In genomic region chr3:195794708-195795107, GRCh38 we compare ENCODE assay signal across 2 cellular contexts.
TF ChIP-seq lines count a peak whose summit lies in the region.

No MANE protein-coding gene starts in this region.

TF ChIP-seq in HEK293, 187 proteins besides CTCF, POLR2A, EP300 and RAD21:
- TF ChIP-seq GLIS1 (tag by site-specific recombination; IDR thresholded peaks at IDR 0.05) (peak; percentile 29), ZNF580 (tag by site-specific recombination; IDR thresholded peaks at IDR 0.05) (no peak), OSR2 (tag by site-specific recombination; IDR thresholded peaks at IDR 0.05) (peak; percentile 61), OVOL3 (tag by site-specific recombination; IDR thresholded peaks at IDR 0.05) (no peak), ZNF335 (tag by site-specific recombination; conservative IDR thresholded peaks at IDR 0.05) (peak; percentile 65; the same call in 1 of the 2 replicates), PRDM2 (tag by site-specific recombination; IDR thresholded peaks at IDR 0.05; ENCODE audit: borderline replicate concordance) (no peak), ZNF423 (tag by site-specific recombination; IDR thresholded peaks at IDR 0.05) (no peak)

TF ChIP-seq in K562, 482 proteins besides CTCF, POLR2A, EP300 and RAD21 (continued from another document):
- no peak for TF ChIP-seq ZBTB5 (IDR thresholded peaks at IDR 0.05)
- TF ChIP-seq ZFP91 (CRISPR knock-in tag; IDR thresholded peaks at IDR 0.05), result no peak
- 0 out of 4 replicates have a peak, but pooled peaks of 1 of the 2 experiments have one; percentile 6 for TF ChIP-seq MAZ (CRISPR knock-in tag; conservative IDR thresholded peaks at IDR 0.05 in 1 of 2, IDR thresholded peaks at IDR 0.05 in 1 of 2)
- TF ChIP-seq GABPA (tag; conservative IDR thresholded peaks at IDR 0.05; ENCODE audit: low read depth), result no peak
- peak; percentile 63 for TF ChIP-seq L3MBTL2 (IDR thresholded peaks at IDR 0.05)
- TF ChIP-seq POLR2G (IDR thresholded peaks at IDR 0.05; ENCODE audit: low read depth, low read length), result no peak
- peak; percentile 83 for TF ChIP-seq BHLHE40 (IDR thresholded peaks at IDR 0.05; ENCODE audit: low read length)
- TF ChIP-seq MCM7 (IDR thresholded peaks at IDR 0.05), result no peak
- peak; percentile 28; the same call in 1 of the 2 replicates for TF ChIP-seq SOX6 (IDR thresholded peaks at IDR 0.05)
TF ChIP-seq in K562: peak in this region for 4.
